14 cellular contexts compared by ENCODE assay signal in genomic region chrX:100479329-100479728, GRCh38.
DNase-seq lines count a peak whose midpoint lies in the region; ATAC-seq and TF ChIP-seq lines count a peak whose summit lies in the region.
"Had no signal": no experiment of that assay in that cellular context is flagged by ENCODE, and none has a peak within 500 bp of the region (broad histone marks: within the 10 kb centered on the region; RNA-seq: fewer than 3 reads in every experiment).

No MANE protein-coding gene starts in this region.

- no peaks in the 10 kb centered on the region for H3K9me3 ChIP-seq in right cardiac atrium (ENCODE audit: control insufficient read depth, low read length)
- H3K9me3 ChIP-seq in gastroesophageal sphincter: no peaks in the 10 kb centered on the region
- no peaks in the 10 kb centered on the region for H3K9me3 ChIP-seq in osteoblast (ENCODE audit: low read depth, low read length)
- no peaks in the 10 kb centered on the region for H3K9me3 ChIP-seq in suprapubic skin
- H3K9me3 ChIP-seq: HAP-1 had no signal

- no peaks in the 10 kb centered on the region for H4K20me1 ChIP-seq in osteoblast (ENCODE audit: insufficient read depth, low read length)
- H4K20me1 ChIP-seq: BLaER1 treated with 17β-estradiol and CSF1 and Interleukin-3, amounts not matched to agents 10 nM and 100 nM had no signal

- ATAC-seq in left ventricle myocardium superior: peak; percentile 16
- ATAC-seq in right cardiac atrium: no peak
- peak; percentile 20 for ATAC-seq in gastroesophageal sphincter
- no peak for ATAC-seq in GM21528 (IDR thresholded peaks at IDR 0.05; ENCODE audit: low FRiP score, unreplicated experiment)
- ATAC-seq: CD8-positive, alpha-beta T cell had no signal

- no peak overlapping the region for H2AFZ ChIP-seq in osteoblast (ENCODE audit: low read length)

- no peaks in the 10 kb centered on the region for H3K36me3 ChIP-seq in gastroesophageal sphincter
- no peaks in the 10 kb centered on the region for H3K36me3 ChIP-seq in osteoblast (ENCODE audit: insufficient read depth, low read length)
- no peaks in the 10 kb centered on the region for H3K36me3 ChIP-seq in suprapubic skin
- H3K36me3 ChIP-seq: BLaER1 treated with 17β-estradiol and CSF1 and Interleukin-3, amounts not matched to agents 10 nM and 100 nM; HAP-1 had no signal

- H3K79me2 ChIP-seq in osteoblast (ENCODE audit: insufficient read depth, low read length): no peaks in the 10 kb centered on the region

- no peak overlapping the region for H3K27ac ChIP-seq in right cardiac atrium (ENCODE audit: low read length)
- H3K27ac ChIP-seq in gastroesophageal sphincter: no peak overlapping the region
- no peak overlapping the region for H3K27ac ChIP-seq in osteoblast (ENCODE audit: low read depth, low read length)
- no peak overlapping the region for H3K27ac ChIP-seq in suprapubic skin
- H3K27ac ChIP-seq: BLaER1 treated with 17β-estradiol and CSF1 and Interleukin-3, amounts not matched to agents 10 nM and 100 nM had no signal

- TF ChIP-seq EP300 in gastroesophageal sphincter (IDR thresholded peaks at IDR 0.05): no peak
- TF ChIP-seq EP300 in suprapubic skin (IDR thresholded peaks at IDR 0.05): no peak

- no peak for DNase-seq in left ventricle myocardium superior
- no peak for DNase-seq in right cardiac atrium
- peak; percentile 2 for DNase-seq in left kidney (ENCODE audit: low read depth, low spot score)
- peak; percentile 13 for DNase-seq in superior temporal gyrus (ENCODE audit: extremely low spot score)
- no peak for DNase-seq in osteoblast (ENCODE audit: insufficient read length, low spot score, missing footprints)
- no peak for DNase-seq in suprapubic skin (ENCODE audit: low spot score in 2 of 2)
- DNase-seq: Calu3; CD8-positive, alpha-beta T cell; DMS79 treated with DMSO at 0.1 percent for 48 hours; GF-D8 had no signal

- H3K27me3 ChIP-seq in right cardiac atrium (ENCODE audit: control insufficient read depth, insufficient read depth): no peaks in the 10 kb centered on the region
- H3K27me3 ChIP-seq in gastroesophageal sphincter: no peaks in the 10 kb centered on the region
- H3K27me3 ChIP-seq in osteoblast (ENCODE audit: insufficient read depth, low read length): no peaks in the 10 kb centered on the region
- no peaks in the 10 kb centered on the region for H3K27me3 ChIP-seq in suprapubic skin
- H3K27me3 ChIP-seq: BLaER1 treated with 17β-estradiol and CSF1 and Interleukin-3, amounts not matched to agents 10 nM and 100 nM had no signal

- H3K4me2 ChIP-seq in osteoblast (ENCODE audit: insufficient read depth, low read length): no peak overlapping the region
- H3K4me2 ChIP-seq: BLaER1 treated with 17β-estradiol and CSF1 and Interleukin-3, amounts not matched to agents 10 nM and 100 nM had no signal

- TF ChIP-seq POLR2A in gastroesophageal sphincter (IDR thresholded peaks at IDR 0.05) (no peak), suprapubic skin (IDR thresholded peaks at IDR 0.05) (no peak)

- intact Hi-C loops in left ventricle myocardium superior (cut with micrococcal nuclease) (no loop called here), right cardiac atrium (cut with DNase I) (no loop called here)

- no peak for TF ChIP-seq CTCF in gastroesophageal sphincter (IDR thresholded peaks at IDR 0.05)
- no peak for TF ChIP-seq CTCF in osteoblast (IDR thresholded peaks at IDR 0.05; ENCODE audit: extremely low read depth, low read depth, low read length)
- TF ChIP-seq CTCF in suprapubic skin (IDR thresholded peaks at IDR 0.05): no peak

- WGBS in right cardiac atrium: 45% methylated on average over 1 of the region's 1 CpG
- no CpG with 5 or more reads among the region's 1 CpG for WGBS in gastroesophageal sphincter (ENCODE audit: low coverage in 1 of 2), 2 donors
- WGBS in suprapubic skin: 35% methylated on average over 1 of the region's 1 CpG

- H3K4me3 ChIP-seq in right cardiac atrium (ENCODE audit: low read length) (no peak overlapping the region), gastroesophageal sphincter (no peak overlapping the region), osteoblast (ENCODE audit: insufficient read depth, low read length) (no peak overlapping the region), suprapubic skin (no peak overlapping the region)
- H3K4me3 ChIP-seq: BLaER1 treated with 17β-estradiol and CSF1 and Interleukin-3, amounts not matched to agents 10 nM and 100 nM; HAP-1 had no signal

- H3K4me1 ChIP-seq in right cardiac atrium (ENCODE audit: control insufficient read depth, insufficient read depth, low read length) (peaks cover 1% of the 10 kb centered on the region), gastroesophageal sphincter (no peaks in the 10 kb centered on the region), osteoblast (ENCODE audit: insufficient read depth, low read length) (no peaks in the 10 kb centered on the region), suprapubic skin (no peaks in the 10 kb centered on the region)

Comparison
In these comparisons a context has a peak if more than half of its experiments do, and no peak if none do; other contexts are left out.
1. ATAC-seq: peak in left ventricle myocardium superior (single experiment) and gastroesophageal sphincter (single experiment); none in right cardiac atrium (0 of 2) and GM21528 (single experiment).
2. DNase-seq: peak in left kidney (single experiment) and superior temporal gyrus (single experiment); none in left ventricle myocardium superior (single experiment), right cardiac atrium (0 of 3), osteoblast (single experiment) and suprapubic skin (0 of 2).